1 cellular context compared by ENCODE assay signal in genomic region chr1:21701401-21701800, GRCh38.
TF ChIP-seq lines count a peak whose summit lies in the region.

No MANE protein-coding gene starts in this region.

TF ChIP-seq in WTC11, 78 proteins besides CTCF, POLR2A, EP300 and RAD21 (continued from another document):
- TF ChIP-seq USF2 (CRISPR knock-in tag; IDR thresholded peaks at IDR 0.05) (no peak), MAX (CRISPR knock-in tag; IDR thresholded peaks at IDR 0.05) (no peak), NR2C2 (CRISPR knock-in tag; IDR thresholded peaks at IDR 0.05) (no peak), EMX1 (CRISPR knock-in tag; IDR thresholded peaks at IDR 0.05) (no peak), JUN (CRISPR knock-in tag; IDR thresholded peaks at IDR 0.05) (no peak), STAT6 (CRISPR knock-in tag; conservative IDR thresholded peaks at IDR 0.05; ENCODE audit: low read depth) (no peak), FOXP4 (CRISPR knock-in tag; IDR thresholded peaks at IDR 0.05) (no peak), ZSCAN18 (CRISPR knock-in tag; IDR thresholded peaks at IDR 0.05) (no peak)
